15 cellular contexts compared by ENCODE assay signal in the genomic region with DNA sequence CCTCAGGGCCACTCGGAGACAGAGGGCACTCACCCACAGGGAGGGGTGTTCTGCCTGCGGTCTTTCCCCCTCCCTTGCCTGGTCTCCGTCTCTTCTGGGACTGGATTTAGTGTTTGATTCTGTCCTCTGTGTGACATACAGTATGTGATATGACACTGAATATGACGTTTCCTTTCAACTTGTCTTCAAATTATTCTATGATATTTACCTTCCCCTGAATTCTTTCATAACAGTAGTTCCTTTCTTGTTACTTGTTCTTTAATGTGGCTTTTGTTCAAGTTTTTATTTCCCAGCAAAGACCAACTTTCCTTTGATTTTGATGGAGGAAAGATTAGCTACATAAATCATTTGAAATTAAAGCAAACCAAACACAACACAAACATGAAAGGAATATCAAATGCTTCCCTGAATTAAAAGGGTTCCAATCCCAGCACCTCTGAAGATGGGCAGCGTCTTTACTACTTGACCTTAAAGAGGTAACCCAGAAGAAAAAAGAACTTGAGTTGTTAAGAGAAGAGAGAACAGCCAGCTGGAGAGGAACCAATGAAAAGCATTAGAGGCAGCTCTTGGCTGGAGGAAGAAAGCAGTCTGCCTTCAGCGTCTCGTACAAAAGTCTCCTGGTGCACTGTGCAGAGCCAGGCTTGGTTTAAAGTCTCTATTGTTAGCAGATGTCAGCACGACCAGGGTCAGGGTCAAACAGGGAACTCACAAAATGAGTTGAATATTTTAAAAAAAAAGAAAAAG. TPM values are rescaled to one million over a fixed set of nuclear protein-coding genes. Genes with fewer than 3 reads are reported as not detected.
DNase-seq lines count a peak whose midpoint lies in the region; FAIRE-seq and TF ChIP-seq lines count a peak whose summit lies in the region.
"Had no signal": no experiment of that assay in that cellular context is flagged by ENCODE, and none has a peak within 500 bp of the region (broad histone marks: within the 10 kb centered on the region; RNA-seq: fewer than 3 reads in every experiment).

No MANE protein-coding gene starts in this region.

- no peaks in the 10 kb centered on the region for H3K27me3 ChIP-seq in testis
- H3K27me3 ChIP-seq: esophagus squamous epithelium had no signal

- peak in 2 of 3 experiments; percentile 12 to 57 for DNase-seq in NCI-H1417 (lab: John Stamatoyannopoulos, UW)
- no peak for DNase-seq in NCI-H1417 treated with DMSO at 0.1 percent for 48 hours (lab: John Stamatoyannopoulos, UW)
- peak; percentile 31 for DNase-seq in middle frontal gyrus (ENCODE audit: extremely low spot score, low spot score)
- DNase-seq in testis = peak; percentile 68
- no peak for DNase-seq in HUDEP-2 (lab: John Stamatoyannopoulos, UW; ENCODE audit: unreplicated experiment in 76 of 76)
- DNase-seq in GM10248 (ENCODE audit: extremely low spot score) = no peak
- no peak for DNase-seq in NCI-H69 (lab: John Stamatoyannopoulos, UW)
- DNase-seq: amniotic stem cell, esophagus squamous epithelium, lower lobe of right lung, NCI-H187 treated with DMSO at 0.1 percent for 48 hours, PC-9 had no signal

- peak overlapping the region in 1 of 2 donors; percentile 14 for H3K27ac ChIP-seq in testis
- H3K27ac ChIP-seq: A549, lower lobe of right lung, PC-9 had no signal

- intact Hi-C loops in testis (cut with DNase I; ENCODE audit: low total_unique reads) = no loop called here

- POLR2A ChIA-PET in GM10248 (lab: Yijun Ruan, JAX) = interaction anchor here (1.1 kb wide), 1 partner anchor 18 kb away, joined by 5 read pairs; a partner anchor contains a TSS

- WGBS in testis, 2 donors = 40 to 42% methylated on average over 8 of the region's 8 CpGs

- peaks cover 6% of the 10 kb centered on the region for H3K4me1 ChIP-seq in testis
- H3K4me1 ChIP-seq: A549 had no signal

- CTCF ChIA-PET in GM10248 (lab: Yijun Ruan, JAX) = interaction anchor here (0.9 to 1.7 kb wide), 5 partner anchors 14 to 187 kb away, joined by 3 to 4 read pairs (median 3); no protein-coding TSS in a partner anchor

- no peaks in the 10 kb centered on the region for H3K9me3 ChIP-seq in testis
- H3K9me3 ChIP-seq: A549, esophagus squamous epithelium, lower lobe of right lung had no signal

- FAIRE-seq in endometrium (lab: Jason Lieb, UNC) = peak; percentile 82
- FAIRE-seq: A549, GM18507 had no signal

- TF ChIP-seq CTCF in testis (IDR thresholded peaks at IDR 0.05) (no peak), GM10248 (IDR thresholded peaks at IDR 0.05; ENCODE audit: control extremely low read depth, extremely low read depth, low read depth, missing control alignments) (no peak)

- no peak overlapping the region for H3K4me3 ChIP-seq in testis
- H3K4me3 ChIP-seq: A549, esophagus squamous epithelium, lower lobe of right lung, PC-9 had no signal

- no peak for TF ChIP-seq POLR2A in testis (IDR thresholded peaks at IDR 0.05)

- H3K36me3 ChIP-seq in testis (ENCODE audit: low read depth, missing control alignments) = no peaks in the 10 kb centered on the region
- H3K36me3 ChIP-seq: esophagus squamous epithelium, lower lobe of right lung had no signal

RNA-seq across cellular contexts. Expression of a gene that starts 18.3 kb away (rescaled TPM):
- total RNA-seq in testis = 10 to 100 TPM; 59.4 to 74.6 TPM
- 88.1 TPM for polyA plus RNA-seq in testis (ENCODE audit: insufficient read depth, low read depth, low replicate concordance)

Comparison
In these comparisons a context has a peak if more than half of its experiments do, and no peak if none do; other contexts are left out.
1. DNase-seq: peak in NCI-H1417 (2 of 3), middle frontal gyrus (single experiment) and testis (single experiment); none in NCI-H1417 treated with DMSO at 0.1 percent for 48 hours (single experiment), HUDEP-2 (0 of 76), GM10248 (single experiment) and NCI-H69 (single experiment).